ENCODE assay signal across 8 cellular contexts in genomic region chr7:6794276-6794675, GRCh38. TPM values are rescaled to one million over a fixed set of nuclear protein-coding genes. Genes with fewer than 3 reads are reported as not detected.
"Had no signal": no experiment of that assay in that cellular context is flagged by ENCODE, and none has a peak within 500 bp of the region (broad histone marks: within the 10 kb centered on the region; RNA-seq: fewer than 3 reads in every experiment).

No MANE protein-coding gene starts in this region.

RNA-seq across cellular contexts. Expression of gene RSPH10B2, which starts 40.4 kb away (rescaled TPM):
- total RNA-seq: endothelial cell of umbilical vein, foreskin keratinocyte, heart left ventricle, kidney epithelial cell, left cardiac atrium, mammary epithelial cell, mesenteric fat pad had no signal
- polyA plus RNA-seq: endothelial cell of umbilical vein, foreskin keratinocyte, heart left ventricle, keratinocyte, mammary epithelial cell had no signal
